In the genomic region with DNA sequence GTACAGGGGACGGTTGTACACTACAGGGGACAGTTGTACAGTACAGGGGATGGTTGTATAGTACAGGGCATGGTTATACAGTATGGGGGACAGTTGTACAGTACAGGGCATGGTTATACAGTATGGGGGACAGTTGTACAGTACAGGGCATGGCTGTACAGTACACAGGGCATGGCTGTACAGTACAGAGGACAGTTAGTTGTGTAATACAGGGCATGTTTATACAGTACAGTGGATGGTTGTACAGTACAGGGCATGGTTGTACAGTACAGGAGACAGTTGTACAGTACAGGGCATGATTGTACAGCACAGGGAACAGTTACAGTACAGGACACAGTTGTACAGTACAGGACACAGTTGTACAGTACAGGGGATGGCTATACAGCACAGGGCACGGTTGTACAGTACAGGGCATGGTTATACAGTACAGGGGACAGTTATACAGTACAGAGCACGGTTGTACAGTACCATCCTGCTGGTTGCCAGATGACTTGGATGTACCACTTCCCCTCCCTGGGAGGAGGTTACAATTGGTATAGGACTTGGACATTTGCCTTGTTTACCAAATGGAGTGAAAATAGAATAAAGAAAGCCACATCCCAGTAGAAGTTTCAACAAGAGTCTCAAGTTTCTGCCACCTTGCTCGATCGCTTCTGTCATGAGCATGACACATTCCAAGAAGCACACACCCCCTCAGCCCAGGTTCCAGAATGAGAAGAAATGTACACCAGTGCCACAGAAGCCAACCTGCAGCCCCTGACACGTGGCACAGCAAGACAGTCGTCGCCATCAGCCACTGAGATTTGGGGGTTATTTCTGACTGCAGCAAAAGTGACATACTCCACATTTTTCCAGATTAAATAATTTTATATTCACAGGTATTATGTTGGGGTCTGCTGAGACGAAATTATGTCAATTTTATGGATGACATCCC, we compare ENCODE assay signal across 11 cellular contexts. TPM values are rescaled to one million over a fixed set of nuclear protein-coding genes. Genes with fewer than 3 reads are reported as not detected.
DNase-seq lines count a peak whose midpoint lies in the region; ATAC-seq, FAIRE-seq and TF ChIP-seq lines count a peak whose summit lies in the region.
"Had no signal": no experiment of that assay in that cellular context is flagged by ENCODE, and none has a peak within 500 bp of the region (broad histone marks: within the 10 kb centered on the region; RNA-seq: fewer than 3 reads in every experiment).

No MANE protein-coding gene starts in this region.

- H3K9me3 ChIP-seq in astrocyte (ENCODE audit: insufficient read depth, low read depth, low read length) (no peaks in the 10 kb centered on the region), muscle layer of colon (ENCODE audit: low read length) (no peaks in the 10 kb centered on the region), upper lobe of right lung (no peaks in the 10 kb centered on the region)

- peak; percentile 55 for ATAC-seq in activated CD8-positive, alpha-beta T cell treated with anti-CD3 and anti-CD28 coated beads for 36 hours
- no peak for ATAC-seq in activated CD8-positive, alpha-beta T cell treated with anti-CD3 and anti-CD28 coated beads, Interleukin-2, amount 10 ng/mL, durations not matched to agents 7 days and 5 days
- ATAC-seq in upper lobe of right lung, result peak; percentile 5

- CTCF ChIA-PET in activated CD8-positive, alpha-beta T cell treated with anti-CD3 and anti-CD28 coated beads for 36 hours (lab: Charles Lee), result no interaction called here
- CTCF ChIA-PET in activated CD8-positive, alpha-beta T cell treated with anti-CD3 and anti-CD28 coated beads, Interleukin-2, amount 10 ng/mL, durations not matched to agents 7 days and 5 days (lab: Charles Lee), result no interaction called here

- no peaks in the 10 kb centered on the region for H3K79me2 ChIP-seq in astrocyte (ENCODE audit: insufficient read depth, low read length)

- H3K27ac ChIP-seq in astrocyte (ENCODE audit: low read depth, low read length) (peak overlapping the region; percentile 75), muscle layer of colon (ENCODE audit: low read depth, low read length) (peak overlapping the region; percentile 31), upper lobe of right lung (peak overlapping the region; percentile 81)

- intact Hi-C loops in activated CD8-positive, alpha-beta T cell treated with anti-CD3 and anti-CD28 coated beads for 36 hours (cut with micrococcal nuclease), result no loop called here
- intact Hi-C loops in upper lobe of right lung (cut with DNase I), result no loop called here

- no peaks in the 10 kb centered on the region for H3K36me3 Mint-ChIP-seq in activated CD8-positive, alpha-beta T cell treated with anti-CD3 and anti-CD28 coated beads for 36 hours (ENCODE audit: low read depth)
- no peaks in the 10 kb centered on the region for H3K36me3 Mint-ChIP-seq in activated CD8-positive, alpha-beta T cell treated with anti-CD3 and anti-CD28 coated beads, Interleukin-2, amount 10 ng/mL, durations not matched to agents 7 days and 5 days (ENCODE audit: low read depth)
- no peaks in the 10 kb centered on the region for H3K36me3 Mint-ChIP-seq in astrocyte (ENCODE audit: low read depth, unreplicated experiment)

- H3K27me3 ChIP-seq in astrocyte (ENCODE audit: insufficient read depth, low read length) (no peaks in the 10 kb centered on the region), muscle layer of colon (ENCODE audit: control insufficient read depth in 1 of 2, insufficient read depth in 2 of 2, low read length in 2 of 2) (no peaks in the 10 kb centered on the region), upper lobe of right lung (no peaks in the 10 kb centered on the region)

- no peak overlapping the region for H3K27ac Mint-ChIP-seq in activated CD8-positive, alpha-beta T cell treated with anti-CD3 and anti-CD28 coated beads for 36 hours
- H3K27ac Mint-ChIP-seq in activated CD8-positive, alpha-beta T cell treated with anti-CD3 and anti-CD28 coated beads, Interleukin-2, amount 10 ng/mL, durations not matched to agents 7 days and 5 days, result no peak overlapping the region
- H3K27ac Mint-ChIP-seq in astrocyte (ENCODE audit: unreplicated experiment), result peak overlapping the region; percentile 70

- H3K4me3 Mint-ChIP-seq in activated CD8-positive, alpha-beta T cell treated with anti-CD3 and anti-CD28 coated beads for 36 hours, result no peak overlapping the region
- no peak overlapping the region for H3K4me3 Mint-ChIP-seq in activated CD8-positive, alpha-beta T cell treated with anti-CD3 and anti-CD28 coated beads, Interleukin-2, amount 10 ng/mL, durations not matched to agents 7 days and 5 days
- no peak overlapping the region for H3K4me3 Mint-ChIP-seq in astrocyte (ENCODE audit: unreplicated experiment)
- H3K4me3 Mint-ChIP-seq: activated T-cell treated with anti-CD3 and anti-CD28 coated beads, Interleukin-2, amount 50 U/mL, for 24 hours had no signal

- peaks cover 5% of the 10 kb centered on the region for H3K4me1 Mint-ChIP-seq in activated CD8-positive, alpha-beta T cell treated with anti-CD3 and anti-CD28 coated beads for 36 hours (ENCODE audit: low read depth)
- H3K4me1 Mint-ChIP-seq in activated CD8-positive, alpha-beta T cell treated with anti-CD3 and anti-CD28 coated beads, Interleukin-2, amount 10 ng/mL, durations not matched to agents 7 days and 5 days (ENCODE audit: low read depth), result no peaks in the 10 kb centered on the region
- H3K4me1 Mint-ChIP-seq in astrocyte (ENCODE audit: low read depth, unreplicated experiment), result peaks cover 33% of the 10 kb centered on the region

- H3K9ac ChIP-seq in astrocyte (ENCODE audit: low read length) (no peak overlapping the region), muscle layer of colon (ENCODE audit: low read length) (no peak overlapping the region)

- no peak overlapping the region for H3K4me3 ChIP-seq in astrocyte (ENCODE audit: insufficient read depth, low read depth, low read length)
- H3K4me3 ChIP-seq in muscle layer of colon (ENCODE audit: low read depth in 1 of 2, low read length in 2 of 2), result no peak overlapping the region
- no peak overlapping the region for H3K4me3 ChIP-seq in upper lobe of right lung

- H3K4me1 ChIP-seq in astrocyte (ENCODE audit: insufficient read depth, low read length), result peaks cover 35% of the 10 kb centered on the region
- H3K4me1 ChIP-seq in muscle layer of colon (ENCODE audit: insufficient read depth, low read length), result peaks cover 55% of the 10 kb centered on the region
- peaks cover 53% of the 10 kb centered on the region for H3K4me1 ChIP-seq in upper lobe of right lung

- POLR2A ChIA-PET in activated CD8-positive, alpha-beta T cell treated with anti-CD3 and anti-CD28 coated beads for 36 hours (lab: Charles Lee), result no interaction called here
- POLR2A ChIA-PET in activated CD8-positive, alpha-beta T cell treated with anti-CD3 and anti-CD28 coated beads, Interleukin-2, amount 10 ng/mL, durations not matched to agents 7 days and 5 days (lab: Charles Lee), result no interaction called here

- H3K4me2 ChIP-seq in astrocyte (ENCODE audit: low read length), result peak overlapping the region; percentile 87

- H3K9me3 Mint-ChIP-seq in activated CD8-positive, alpha-beta T cell treated with anti-CD3 and anti-CD28 coated beads for 36 hours, result no peaks in the 10 kb centered on the region
- H3K9me3 Mint-ChIP-seq in activated CD8-positive, alpha-beta T cell treated with anti-CD3 and anti-CD28 coated beads, Interleukin-2, amount 10 ng/mL, durations not matched to agents 7 days and 5 days (ENCODE audit: insufficient read depth), result no peaks in the 10 kb centered on the region
- no peaks in the 10 kb centered on the region for H3K9me3 Mint-ChIP-seq in astrocyte (ENCODE audit: unreplicated experiment)
- H3K9me3 Mint-ChIP-seq: activated T-cell treated with anti-CD3 and anti-CD28 coated beads, Interleukin-2, amount 50 U/mL, for 24 hours had no signal

- no peaks in the 10 kb centered on the region for H4K20me1 ChIP-seq in astrocyte (ENCODE audit: insufficient read depth, low read length)

- peak overlapping the region; percentile 7 for H2AFZ ChIP-seq in astrocyte (ENCODE audit: low read depth, low read length)

- H3K27me3 Mint-ChIP-seq in activated CD8-positive, alpha-beta T cell treated with anti-CD3 and anti-CD28 coated beads for 36 hours, result no peaks in the 10 kb centered on the region
- peaks cover 2% of the 10 kb centered on the region for H3K27me3 Mint-ChIP-seq in activated CD8-positive, alpha-beta T cell treated with anti-CD3 and anti-CD28 coated beads, Interleukin-2, amount 10 ng/mL, durations not matched to agents 7 days and 5 days (ENCODE audit: low read depth)
- no peaks in the 10 kb centered on the region for H3K27me3 Mint-ChIP-seq in astrocyte (ENCODE audit: low read depth, unreplicated experiment)
- H3K27me3 Mint-ChIP-seq: activated T-cell treated with anti-CD3 and anti-CD28 coated beads, Interleukin-2, amount 50 U/mL, for 24 hours had no signal

- TF ChIP-seq CTCF in activated CD8-positive, alpha-beta T cell treated with anti-CD3 and anti-CD28 coated beads for 36 hours (IDR thresholded peaks at IDR 0.05), result no peak
- TF ChIP-seq CTCF in astrocyte (IDR thresholded peaks at IDR 0.05; ENCODE audit: insufficient read depth, low read depth, low read length) (no peak), upper lobe of right lung (IDR thresholded peaks at IDR 0.05) (no peak)

- DNase-seq in activated CD8-positive, alpha-beta T cell treated with anti-CD3 and anti-CD28 coated beads for 36 hours, result peak; percentile 26
- no peak for DNase-seq in activated CD8-positive, alpha-beta T cell treated with anti-CD3 and anti-CD28 coated beads, Interleukin-2, amount 10 ng/mL, durations not matched to agents 7 days and 5 days
- DNase-seq in astrocyte (ENCODE audit: low read depth) (no peak), upper lobe of right lung (no peak), NCI-H446 treated with DMSO at 0.1 percent for 48 hours (lab: John Stamatoyannopoulos, UW) (no peak), RPMI8226 (no peak), NCI-H2029 treated with DMSO at 0.1 percent for 48 hours (lab: John Stamatoyannopoulos, UW) (no peak)
- DNase-seq: ACHN; activated T-cell treated with anti-CD3 and anti-CD28 coated beads, Interleukin-2, amount 50 U/mL, for 24 hours; T1000 had no signal

- H3K36me3 ChIP-seq in astrocyte (ENCODE audit: insufficient read depth, low read length), result no peaks in the 10 kb centered on the region
- H3K36me3 ChIP-seq in muscle layer of colon (ENCODE audit: insufficient read depth, low read length), result no peaks in the 10 kb centered on the region
- no peaks in the 10 kb centered on the region for H3K36me3 ChIP-seq in upper lobe of right lung

- FAIRE-seq in astrocyte (lab: Jason Lieb, UNC), result no peak

RNA-seq across cellular contexts. Expression of gene CYRIA, which starts 16.0 kb away (rescaled TPM):
- under 1 TPM; 0.70 to 0.72 TPM for total RNA-seq in activated CD8-positive, alpha-beta T cell treated with anti-CD3 and anti-CD28 coated beads for 36 hours
- total RNA-seq in activated CD8-positive, alpha-beta T cell treated with anti-CD3 and anti-CD28 coated beads, Interleukin-2, amount 10 ng/mL, durations not matched to agents 7 days and 5 days, result under 1 TPM; 0.78 to 0.84 TPM
- total RNA-seq in astrocyte, result 4.9 and 6.0 TPM in 2 replicates
- 24.2 TPM for total RNA-seq in upper lobe of right lung

Comparison
In these comparisons a context has a peak if more than half of its experiments do, and no peak if none do; other contexts are left out.
1. H3K27ac ChIP-seq: peak in every context shown above with its lines; median percentile 81 in upper lobe of right lung; 75 in astrocyte; 31 in muscle layer of colon.